In the genomic region with DNA sequence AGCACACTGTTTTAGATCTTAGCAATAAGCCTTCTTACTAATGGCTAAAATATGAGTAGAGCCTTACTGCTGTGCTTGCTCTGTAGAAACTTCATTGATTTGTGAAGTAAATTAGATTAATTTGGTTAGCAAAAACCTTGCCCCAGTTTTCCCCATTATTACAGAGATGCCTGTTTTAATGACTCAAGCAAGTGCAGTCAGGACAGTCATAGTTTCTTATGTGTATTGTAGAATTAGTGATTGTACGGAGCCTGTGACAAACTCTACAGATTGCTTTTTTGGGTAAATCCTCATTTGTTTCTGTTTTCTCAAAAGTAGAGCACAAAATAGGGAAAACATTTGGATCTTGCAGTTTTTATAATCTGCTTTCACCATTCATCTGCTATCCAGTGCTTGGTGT, we compare ENCODE assay signal across 27 cellular contexts. TPM values are rescaled to one million over a fixed set of nuclear protein-coding genes. Genes with fewer than 3 reads are reported as not detected.
A peak's percentile ranks its signal among the peaks of the same experiment; 100 is the strongest.
DNase-seq lines count a peak whose midpoint lies in the region; ATAC-seq, FAIRE-seq and TF ChIP-seq lines count a peak whose summit lies in the region.
"Had no signal": no experiment of that assay in that cellular context is flagged by ENCODE, and none has a peak within 500 bp of the region (broad histone marks: within the 10 kb centered on the region; RNA-seq: fewer than 3 reads in every experiment).

No MANE protein-coding gene starts in this region.

- TF ChIP-seq CTCF in A549 (IDR thresholded peaks at IDR 0.05) (no peak), Calu3 (IDR thresholded peaks at IDR 0.05; ENCODE audit: unreplicated experiment) (no peak), hepatocyte (IDR thresholded peaks at IDR 0.05; ENCODE audit: poor library complexity) (no peak)
- TF ChIP-seq CTCF in CD8-positive, alpha-beta T cell (IDR thresholded peaks at IDR 0.05): no peak

- no peak overlapping the region for H3K4me3 Mint-ChIP-seq in Calu3 (ENCODE audit: low read depth, unreplicated experiment)
- H3K4me3 Mint-ChIP-seq in CD8-positive, alpha-beta T cell: no peak overlapping the region
- H3K4me3 Mint-ChIP-seq: CD14-positive monocyte; naive B cell; T-helper 1 cell treated with Interleukin-12 subunit alpha and Interleukin-12 subunit beta and Interleukin-4 antibody, amounts not matched to agents 30 μg/mL and 1 μg/mL, for 36 hours; type B pancreatic cell had no signal

- peak overlapping the region; percentile 28 for H3K27ac Mint-ChIP-seq in Calu3 (ENCODE audit: unreplicated experiment)
- no peak overlapping the region for H3K27ac Mint-ChIP-seq in CD8-positive, alpha-beta T cell
- H3K27ac Mint-ChIP-seq: naive B cell; T-helper 1 cell treated with Interleukin-12 subunit alpha and Interleukin-12 subunit beta and Interleukin-4 antibody, amounts not matched to agents 30 μg/mL and 1 μg/mL, for 36 hours had no signal

- H3K4me2 ChIP-seq in A549 (peak overlapping the region; percentile 71), hepatocyte (peak overlapping the region; percentile 4)
- H3K4me2 ChIP-seq: KMS-11 had no signal

- TF ChIP-seq RAD21 in A549 (conservative IDR thresholded peaks at IDR 0.05 in 1 of 2, IDR thresholded peaks at IDR 0.05 in 1 of 2): no peak

- H4K20me1 ChIP-seq in hepatocyte (ENCODE audit: insufficient read depth, poor library complexity, severe bottlenecking): peaks cover 54% of the 10 kb centered on the region

- 84% methylated on average over 1 of the region's 1 CpG for WGBS in A549 (ENCODE audit: missing lambda C conversion rate)
- WGBS in hepatocyte (ENCODE audit: low lambda C conversion rate, missing lambda C conversion rate): 89% methylated on average over 1 of the region's 1 CpG

- H3K27ac ChIP-seq in A549 (no peak overlapping the region; a peak in 1 of 6 replicates), hepatocyte (no peak overlapping the region)
- no peak overlapping the region for H3K27ac ChIP-seq in CD8-positive, alpha-beta T cell (ENCODE audit: low read depth, low read length)
- H3K27ac ChIP-seq: esophagus squamous epithelium, KMS-11, left lung, RWPE1 had no signal

- H3K9me2 ChIP-seq in hepatocyte (replicated peaks; ENCODE audit: insufficient read depth): no peaks in the 10 kb centered on the region

- FAIRE-seq in A549 (lab: Jason Lieb, UNC): no peak
- FAIRE-seq: astrocyte, endometrium, GM12878 had no signal

- no peaks in the 10 kb centered on the region for H3K27me3 ChIP-seq in hepatocyte
- no peaks in the 10 kb centered on the region for H3K27me3 ChIP-seq in CD8-positive, alpha-beta T cell (ENCODE audit: insufficient read depth, low read length)
- H3K27me3 ChIP-seq: esophagus squamous epithelium, left lung had no signal

- POLR2A ChIA-PET in A549 (lab: Yijun Ruan, JAX): no interaction called here
- POLR2A ChIA-PET in CD8-positive, alpha-beta T cell (lab: Charles Lee): no interaction called here

- no peaks in the 10 kb centered on the region for H3K27me3 Mint-ChIP-seq in Calu3 (ENCODE audit: unreplicated experiment)
- H3K27me3 Mint-ChIP-seq in CD8-positive, alpha-beta T cell (ENCODE audit: low read depth): no peaks in the 10 kb centered on the region
- H3K27me3 Mint-ChIP-seq: naive B cell, type B pancreatic cell had no signal

- H3K36me3 Mint-ChIP-seq in Calu3 (ENCODE audit: insufficient read depth, unreplicated experiment): peaks cover 45% of the 10 kb centered on the region
- peaks cover 43% of the 10 kb centered on the region for H3K36me3 Mint-ChIP-seq in CD8-positive, alpha-beta T cell

- ATAC-seq in A549: no peak
- peak; percentile 12; the same call in 2 of the 3 replicates for ATAC-seq in SK-N-SH treated with all-trans-retinoic acid at 6 μM for 48 hours
- no peak for ATAC-seq in CD8-positive, alpha-beta T cell
- ATAC-seq in HG03565 (IDR thresholded peaks at IDR 0.05; ENCODE audit: unreplicated experiment): no peak
- ATAC-seq: HCT116, left lung had no signal

- CTCF ChIA-PET in A549 (lab: Yijun Ruan, JAX) (interaction anchor here (0.6 to 1.2 kb wide), 2 partner anchors 232 to 330 kb away, joined by 3 to 8 read pairs; no protein-coding TSS in a partner anchor), Calu3 (lab: Charles Lee) (no interaction called here)
- CTCF ChIA-PET in CD8-positive, alpha-beta T cell (lab: Charles Lee): no interaction called here

- H3K9me3 Mint-ChIP-seq in Calu3 (ENCODE audit: low read depth, unreplicated experiment): no peaks in the 10 kb centered on the region
- no peaks in the 10 kb centered on the region for H3K9me3 Mint-ChIP-seq in CD8-positive, alpha-beta T cell
- H3K9me3 Mint-ChIP-seq: CD14-positive monocyte; naive B cell; T-helper 1 cell treated with Interleukin-12 subunit alpha and Interleukin-12 subunit beta and Interleukin-4 antibody, amounts not matched to agents 30 μg/mL and 1 μg/mL, for 36 hours; type B pancreatic cell had no signal

- TF ChIP-seq POLR2A in A549 (IDR thresholded peaks at IDR 0.05; ENCODE audit: low read length): no peak

- H3K79me2 ChIP-seq in hepatocyte: peaks cover 95% of the 10 kb centered on the region

- TF ChIP-seq EP300 in A549 (IDR thresholded peaks at IDR 0.05): no peak

- DNase-seq in A549 (ENCODE audit: low read depth in 1 of 2, low spot score in 1 of 2) (no peak), Calu3 (no peak), hepatocyte (ENCODE audit: low spot score) (no peak), NOMO-1 treated with dmso at 0.1 percent for 144 hours (lab: John Stamatoyannopoulos, UW; ENCODE audit: unreplicated experiment) (no peak)
- DNase-seq in CD8-positive, alpha-beta T cell: no peak
- DNase-seq: activated CD4-positive, alpha-beta T cell treated with anti-CD3 and anti-CD28 coated beads for 4 hours; activated naive CD4-positive, alpha-beta T cell treated with anti-CD3 and anti-CD28 coated beads, Interleukin-2, amount 50 U/mL, for 16 hours; caudate nucleus; esophagus squamous epithelium; hypothalamus; left lung; naive B cell; NCI-H1436; NCI-H2081 treated with DMSO at 0.1 percent for 48 hours; NCI-H345; stimulated activated CD8-positive, alpha-beta memory T cell treated with anti-CD3 and anti-CD28 coated beads, Interleukin-4, amount 100 ng/mL, for 48 hours had no signal

- no TSS peak for BruUV-seq in Calu3 (replicated peaks; lab: Mats Ljungman, UMichigan)

- peaks cover 6% of the 10 kb centered on the region for H3K36me3 ChIP-seq in hepatocyte (replicated peaks; ENCODE audit: insufficient read depth, low read depth)
- H3K36me3 ChIP-seq in CD8-positive, alpha-beta T cell (ENCODE audit: insufficient read depth, low read length): peaks cover 29% of the 10 kb centered on the region

- H3K4me3 ChIP-seq in A549 (no peak overlapping the region), hepatocyte (no peak overlapping the region)
- H3K4me3 ChIP-seq in CD8-positive, alpha-beta T cell (ENCODE audit: low read depth, low read length): no peak overlapping the region
- H3K4me3 ChIP-seq: esophagus squamous epithelium, GM12878, left lung had no signal

- H3K9me3 ChIP-seq in A549 (no peaks in the 10 kb centered on the region), hepatocyte (ENCODE audit: low read depth) (no peaks in the 10 kb centered on the region)
- no peaks in the 10 kb centered on the region for H3K9me3 ChIP-seq in CD8-positive, alpha-beta T cell (ENCODE audit: low read length)
- H3K9me3 ChIP-seq: esophagus squamous epithelium, left lung had no signal

- peaks cover 58% of the 10 kb centered on the region for H3K4me1 ChIP-seq in A549
- H3K4me1 ChIP-seq in hepatocyte (ENCODE audit: insufficient read depth): peaks cover 32% of the 10 kb centered on the region
- H3K4me1 ChIP-seq in CD8-positive, alpha-beta T cell (ENCODE audit: insufficient read depth, low read length): peaks cover 19% of the 10 kb centered on the region

- intact Hi-C loops in Calu3 (cut with micrococcal nuclease; ENCODE audit: unreplicated experiment): no loop called here
- intact Hi-C loops in CD8-positive, alpha-beta T cell (cut with DNase I, micrococcal nuclease): loop anchor here (5.0 to 10.0 kb wide), 2 partner anchors 45 to 652 kb away; a partner anchor contains a TSS

- H2AFZ ChIP-seq in hepatocyte: no peak overlapping the region

- H3K4me1 Mint-ChIP-seq in Calu3 (ENCODE audit: low read depth, unreplicated experiment): peaks cover 45% of the 10 kb centered on the region
- peaks cover 62% of the 10 kb centered on the region for H3K4me1 Mint-ChIP-seq in CD8-positive, alpha-beta T cell (ENCODE audit: low read depth)

TF ChIP-seq in A549, 52 proteins besides CTCF, POLR2A, EP300 and RAD21 (continues in another document):
- TF ChIP-seq RARB (CRISPR knock-in tag; IDR thresholded peaks at IDR 0.05): no peak
- TF ChIP-seq ZSCAN20 (CRISPR knock-in tag; IDR thresholded peaks at IDR 0.05): no peak
- TF ChIP-seq, protein P1, sequence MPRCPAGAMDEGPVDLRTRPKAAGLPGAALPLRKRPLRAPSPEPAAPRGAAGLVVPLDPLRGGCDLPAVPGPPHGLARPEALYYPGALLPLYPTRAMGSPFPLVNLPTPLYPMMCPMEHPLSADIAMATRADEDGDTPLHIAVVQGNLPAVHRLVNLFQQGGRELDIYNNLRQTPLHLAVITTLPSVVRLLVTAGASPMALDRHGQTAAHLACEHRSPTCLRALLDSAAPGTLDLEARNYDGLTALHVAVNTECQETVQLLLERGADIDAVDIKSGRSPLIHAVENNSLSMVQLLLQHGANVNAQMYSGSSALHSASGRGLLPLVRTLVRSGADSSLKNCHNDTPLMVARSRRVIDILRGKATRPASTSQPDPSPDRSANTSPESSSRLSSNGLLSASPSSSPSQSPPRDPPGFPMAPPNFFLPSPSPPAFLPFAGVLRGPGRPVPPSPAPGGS (IDR thresholded peaks at IDR 0.05): no peak
- TF ChIP-seq ZNF302 (CRISPR knock-in tag; IDR thresholded peaks at IDR 0.05): no peak

TF ChIP-seq in SK-N-SH treated with all-trans-retinoic acid at 6 μM for 48 hours, 23 proteins besides CTCF, POLR2A, EP300 and RAD21 (continues in another document):
- TF ChIP-seq ISL1 (CRISPR knock-in tag; IDR thresholded peaks at IDR 0.05) (no peak; the same call in 1 of the 2 replicates), PPARA (CRISPR knock-in tag; IDR thresholded peaks at IDR 0.05; ENCODE audit: borderline replicate concordance) (no peak), CSDC2 (CRISPR knock-in tag; IDR thresholded peaks at IDR 0.05) (no peak), ZNF565 (CRISPR knock-in tag; conservative IDR thresholded peaks at IDR 0.05; ENCODE audit: low read depth) (no peak), OSR1 (CRISPR knock-in tag; IDR thresholded peaks at IDR 0.05) (no peak), BACH2 (CRISPR knock-in tag; IDR thresholded peaks at IDR 0.05; ENCODE audit: borderline replicate concordance) (no peak)

RNA-seq across cellular contexts. Expression of a gene that starts 7.0 kb away (rescaled TPM):
- 180 and 249 TPM in 2 replicates for polyA plus RNA-seq in A549 (2011; rRNA removed)
- polyA plus RNA-seq in A549 (2012; cell fraction: cytosol; rRNA removed): 39.8 and 45.1 TPM in 2 replicates
- polyA plus RNA-seq in A549 (2012; cell fraction: nucleus; rRNA removed): 42.3 and 74.6 TPM in 2 replicates
- 105 to 111 TPM (median 105 TPM) in 3 replicates for polyA plus RNA-seq in A549 (2017; fragmentation: RNase III; extraction: RNeasy Plus Mini Kit Qiagen cat#74134 plus additional on column Dnase treatment)
- polyA minus RNA-seq in A549 (2011; rRNA and poly(A)+ RNA removed): 127 and 210 TPM in 2 replicates
- total RNA-seq in Calu3 (2022): 190 TPM in 2 replicates
- total RNA-seq in hepatocyte: 110 and 122 TPM in 2 replicates
- 83.5 and 104 TPM in 2 replicates for polyA plus RNA-seq in hepatocyte
- total RNA-seq in CD8-positive, alpha-beta T cell: 100 to 1,000 TPM; 132 to 139 TPM
